ENCODE assay signal across 22 cellular contexts in the genomic region with DNA sequence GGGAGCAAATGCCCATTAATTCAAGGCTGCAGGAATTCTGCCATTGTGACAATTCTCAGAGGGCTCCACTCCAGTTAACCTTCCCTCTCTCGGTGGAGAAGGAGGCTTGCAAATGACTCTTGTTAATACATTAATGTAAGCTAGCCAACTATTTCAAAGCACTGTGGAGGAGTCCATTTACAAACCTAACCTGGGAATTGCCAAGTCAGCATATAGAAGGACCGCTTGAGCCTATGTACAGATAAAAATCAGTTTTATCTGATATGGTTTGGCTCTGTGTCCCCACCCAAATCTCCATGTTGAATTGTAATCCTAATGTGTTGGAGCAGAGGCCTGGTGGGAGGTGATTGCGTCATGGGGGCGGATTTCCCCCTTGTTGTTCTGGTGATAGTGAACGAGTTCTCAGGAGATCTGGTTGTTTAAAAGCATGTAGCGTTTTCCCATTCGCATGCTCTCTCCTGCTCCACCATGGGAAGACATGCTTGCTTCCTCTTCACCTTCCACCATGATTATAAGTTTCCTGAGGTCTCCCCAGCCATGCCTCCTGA.
DNase-seq lines count a peak whose midpoint lies in the region; ATAC-seq, FAIRE-seq and TF ChIP-seq lines count a peak whose summit lies in the region.
"Had no signal": no experiment of that assay in that cellular context is flagged by ENCODE, and none has a peak within 500 bp of the region (broad histone marks: within the 10 kb centered on the region; RNA-seq: fewer than 3 reads in every experiment).

No MANE protein-coding gene starts in this region.

- no peaks in the 10 kb centered on the region for H3K79me2 ChIP-seq in HepG2 (ENCODE audit: insufficient read depth, low read length)
- no peaks in the 10 kb centered on the region for H3K79me2 ChIP-seq in H1 (ENCODE audit: control insufficient read depth in 1 of 2, insufficient read depth in 2 of 2, low read length in 2 of 2)

- H2BK5ac ChIP-seq in H1 (ENCODE audit: low read depth, low read length): no peak overlapping the region

- DNase-seq in HepG2 (ENCODE audit: low spot score) (no peak), right lobe of liver (no peak), H1 (ENCODE audit: low read depth in 1 of 2, low spot score in 2 of 2) (no peak), neural crest cell (ENCODE audit: low read depth, low spot score) (no peak), GOT3 (lab: John Stamatoyannopoulos, UW) (no peak), NCI-H2029 (lab: John Stamatoyannopoulos, UW) (no peak), nephron progenitor cell (no peak)
- DNase-seq: 8988T; Calu3; CD8-positive, alpha-beta T cell; DMS 273 treated with DMSO at 0.1 percent for 48 hours; GDM1; H7; HFFc6; KG1 had no signal

- TF ChIP-seq POLR2A in HepG2 (IDR thresholded peaks at IDR 0.05; ENCODE audit: insufficient read depth in 1 of 2, low read depth in 2 of 2, low read length in 2 of 2): no peak
- no peak for TF ChIP-seq POLR2A in right lobe of liver (IDR thresholded peaks at IDR 0.05)
- TF ChIP-seq POLR2A in H1 (IDR thresholded peaks at IDR 0.05; ENCODE audit: control extremely low read depth in 1 of 2, low read depth in 2 of 2, low read length in 2 of 2): no peak

- H3K9me3 ChIP-seq in HepG2 (ENCODE audit: low read length) (no peaks in the 10 kb centered on the region), right lobe of liver (no peaks in the 10 kb centered on the region), H1 (ENCODE audit: insufficient read depth in 2 of 2, low read depth in 1 of 2, low read length in 1 of 2) (no peaks in the 10 kb centered on the region; a peak in 1 of 4 replicates)

- H3K36me3 Mint-ChIP-seq in neural crest cell (ENCODE audit: low read depth): no peaks in the 10 kb centered on the region
- H3K36me3 Mint-ChIP-seq in nephron progenitor cell (ENCODE audit: low read depth): peaks cover 11% of the 10 kb centered on the region
- H3K36me3 Mint-ChIP-seq: CD8-positive, alpha-beta T cell; IgD-negative memory B cell had no signal

- TF ChIP-seq EP300 in HepG2 (IDR thresholded peaks at IDR 0.05; ENCODE audit: low read depth in 2 of 2, low read length in 2 of 2): no peak
- TF ChIP-seq EP300 in HepG2 (CRISPR knock-in tag; IDR thresholded peaks at IDR 0.05; ENCODE audit: borderline replicate concordance): no peak
- TF ChIP-seq EP300 in H1 (IDR thresholded peaks at IDR 0.05; ENCODE audit: borderline replicate concordance in 1 of 2, low read depth in 2 of 2, low read length in 2 of 2): no peak

- H3K36me3 ChIP-seq in HepG2 (replicated peaks in 1 of 2; ENCODE audit: control insufficient read depth in 1 of 2, insufficient read depth in 2 of 2, low read length in 2 of 2): no peaks in the 10 kb centered on the region
- no peaks in the 10 kb centered on the region for H3K36me3 ChIP-seq in right lobe of liver
- H3K36me3 ChIP-seq in H1 (ENCODE audit: control insufficient read depth in 2 of 4, insufficient read depth in 4 of 4, low read length in 3 of 4): no peaks in the 10 kb centered on the region
- H3K36me3 ChIP-seq: BLaER1 treated with 17β-estradiol and CSF1 and Interleukin-3, amounts not matched to agents 10 nM and 100 nM had no signal

- H3K56ac ChIP-seq in H1 (replicated peaks; ENCODE audit: insufficient read length, low read depth, low read length): no peak overlapping the region

- H3K4me1 Mint-ChIP-seq in neural crest cell: peaks cover 23% of the 10 kb centered on the region
- H3K4me1 Mint-ChIP-seq in nephron progenitor cell: peaks cover 13% of the 10 kb centered on the region
- H3K4me1 Mint-ChIP-seq: B cell, IgD-negative memory B cell had no signal

- H3K9me3 Mint-ChIP-seq in neural crest cell (no peaks in the 10 kb centered on the region), nephron progenitor cell (peaks cover 18% of the 10 kb centered on the region)
- H3K9me3 Mint-ChIP-seq: CD8-positive, alpha-beta T cell; IgD-negative memory B cell had no signal

- FAIRE-seq in HepG2 (lab: Jason Lieb, UNC) (no peak), H1 (lab: Jason Lieb, UNC) (no peak)
- FAIRE-seq: GM12892, GM18507 had no signal

- BruUV-seq in HepG2 (replicated peaks; lab: Mats Ljungman, UMichigan): no TSS peak

- H3K27me3 ChIP-seq in HepG2 (ENCODE audit: control insufficient read depth in 1 of 2, insufficient read depth in 2 of 2, low read length in 2 of 2) (peaks cover 0 to 11% of the 10 kb centered on the region in 2 experiments; a peak in 1 of 5 replicates), right lobe of liver (no peaks in the 10 kb centered on the region), H1 (replicated peaks in 1 of 4; ENCODE audit: control insufficient read depth in 3 of 4, extremely low read depth in 1 of 4, insufficient read depth in 3 of 4, low read length in 3 of 4) (no peaks in the 10 kb centered on the region)
- H3K27me3 ChIP-seq: BLaER1 treated with 17β-estradiol and CSF1 and Interleukin-3, amounts not matched to agents 10 nM and 100 nM had no signal

- H3K27ac ChIP-seq in HepG2 (ENCODE audit: extremely low read length, insufficient read depth, low read length): no peak overlapping the region
- H3K27ac ChIP-seq in right lobe of liver: no peak overlapping the region
- H3K27ac ChIP-seq in H1 (ENCODE audit: low read depth, low read length): no peak overlapping the region
- H3K27ac ChIP-seq: BLaER1 treated with 17β-estradiol and CSF1 and Interleukin-3, amounts not matched to agents 10 nM and 100 nM; HL-60 had no signal

- H3K4me3 Mint-ChIP-seq in neural crest cell (no peak overlapping the region), nephron progenitor cell (no peak overlapping the region)
- H3K4me3 Mint-ChIP-seq: B cell; CD8-positive, alpha-beta T cell; HFFc6; IgD-negative memory B cell had no signal

- H2BK15ac ChIP-seq in H1 (ENCODE audit: low read length): no peak overlapping the region

- in situ Hi-C loops in HepG2 (cut with HindIII; ENCODE audit: extremely low pct_ligation_motif_present, low pct_unique_long_range_greater_than_20kb): no loop called here

- H3K4me3 ChIP-seq in HepG2 (replicated peaks in 1 of 3; ENCODE audit: insufficient read depth in 1 of 3, low read depth in 2 of 3, low read length in 3 of 3): no peak overlapping the region
- H3K4me3 ChIP-seq in right lobe of liver: no peak overlapping the region
- no peak overlapping the region for H3K4me3 ChIP-seq in H1 (ENCODE audit: extremely low read depth in 1 of 4, insufficient read depth in 2 of 4, low read depth in 3 of 4, low read length in 4 of 4)
- H3K4me3 ChIP-seq: BLaER1 treated with 17β-estradiol and CSF1 and Interleukin-3, amounts not matched to agents 10 nM and 100 nM had no signal

- H2BK20ac ChIP-seq in H1 (ENCODE audit: low read length): no peak overlapping the region

- H2BK12ac ChIP-seq in H1 (ENCODE audit: low read depth, low read length): no peak overlapping the region

- H3K4ac ChIP-seq in H1 (replicated peaks; ENCODE audit: insufficient read length, low read depth, low read length): no peak overlapping the region

- intact Hi-C loops in HepG2 (cut with micrococcal nuclease; ENCODE audit: unreplicated experiment): no loop called here
- intact Hi-C loops in right lobe of liver (cut with DNase I): no loop called here

- TF ChIP-seq CTCF in HepG2 (CRISPR knock-in tag; IDR thresholded peaks at IDR 0.05) (no peak), right lobe of liver (IDR thresholded peaks at IDR 0.05) (no peak), H1 (IDR thresholded peaks at IDR 0.05; ENCODE audit: control extremely low read depth in 1 of 3, insufficient read depth in 1 of 3, low read depth in 1 of 3, low read length in 3 of 3) (no peak), neural crest cell (conservative IDR thresholded peaks at IDR 0.05) (no peak), nephron progenitor cell (IDR thresholded peaks at IDR 0.05) (no peak)

- H2AFZ ChIP-seq in HepG2 (ENCODE audit: low read length) (no peak overlapping the region), H1 (ENCODE audit: low read length) (no peak overlapping the region; the same call in 1 of the 2 replicates)

- no peaks in the 10 kb centered on the region for H3K23me2 ChIP-seq in H1 (ENCODE audit: low read depth, low read length)

- no peak overlapping the region for H3K9ac ChIP-seq in HepG2 (ENCODE audit: insufficient read depth, low read depth, low read length)
- H3K9ac ChIP-seq in H1 (replicated peaks in 1 of 4; ENCODE audit: extremely low read depth in 1 of 4, low read depth in 3 of 4, low read length in 3 of 4): no peak overlapping the region
- H3K9ac ChIP-seq: BLaER1 treated with 17β-estradiol and CSF1 and Interleukin-3, amounts not matched to agents 10 nM and 100 nM had no signal

- H4K20me1 ChIP-seq in HepG2 (ENCODE audit: insufficient read depth, low read length) (no peaks in the 10 kb centered on the region), H1 (replicated peaks in 1 of 2; ENCODE audit: control insufficient read depth in 1 of 2, insufficient read depth in 2 of 2, low read length in 2 of 2) (no peaks in the 10 kb centered on the region)
- H4K20me1 ChIP-seq: BLaER1 treated with 17β-estradiol and CSF1 and Interleukin-3, amounts not matched to agents 10 nM and 100 nM had no signal

- H2BK120ac ChIP-seq in H1 (replicated peaks; ENCODE audit: low read depth, low read length): no peak overlapping the region

- TF ChIP-seq RAD21 in HepG2 (CRISPR knock-in tag; IDR thresholded peaks at IDR 0.05): no peak
- TF ChIP-seq RAD21 in H1 (IDR thresholded peaks at IDR 0.05 in 1 of 2, conservative IDR thresholded peaks at IDR 0.05 in 1 of 2; ENCODE audit: low read depth in 2 of 2, low read length in 2 of 2): no peak

- peak overlapping the region; percentile 35 for H3K27ac Mint-ChIP-seq in neural crest cell (ENCODE audit: unreplicated experiment)
- H3K27ac Mint-ChIP-seq in nephron progenitor cell: no peak overlapping the region
- H3K27ac Mint-ChIP-seq: B cell; CD8-positive, alpha-beta T cell; HFFc6; IgD-negative memory B cell had no signal

- 13% methylated on average over 7 of the region's 7 CpGs for WGBS in HepG2 (ENCODE audit: low lambda C conversion rate)
- WGBS in right lobe of liver (ENCODE audit: insufficient coverage, low coverage, low lambda C conversion rate, missing lambda C conversion rate): 60% methylated on average over 5 of the region's 7 CpGs
- WGBS in H1 (ENCODE audit: extremely low coverage in 1 of 2, insufficient coverage in 1 of 2, insufficient read length in 1 of 2, insufficient replicate concordance in 2 of 2, low coverage in 1 of 2, low lambda C conversion rate in 2 of 2, missing lambda C conversion rate in 1 of 2), 2 experiments: 89% methylated on average over 7 of the region's 7 CpGs; no CpG with 5 or more reads in 1 of the 2 experiments

- H3K4me2 ChIP-seq in HepG2 (ENCODE audit: low read depth, low read length): no peak overlapping the region
- H3K4me2 ChIP-seq in H1 (ENCODE audit: insufficient read depth in 1 of 2, low read depth in 2 of 2, low read length in 2 of 2): no peak overlapping the region
- H3K4me2 ChIP-seq: BLaER1 treated with 17β-estradiol and CSF1 and Interleukin-3, amounts not matched to agents 10 nM and 100 nM had no signal

- no peak overlapping the region for H3K23ac ChIP-seq in H1 (ENCODE audit: insufficient read length)

- H2AK5ac ChIP-seq in H1 (ENCODE audit: low read depth, low read length): no peak overlapping the region

- H4K91ac ChIP-seq in H1 (replicated peaks; ENCODE audit: insufficient read length, low read length): no peak overlapping the region

- no peak overlapping the region for H3K14ac ChIP-seq in H1 (ENCODE audit: insufficient read length)

- H3K4me1 ChIP-seq in HepG2 (ENCODE audit: insufficient read depth, low read length) (no peaks in the 10 kb centered on the region), right lobe of liver (no peaks in the 10 kb centered on the region), H1 (replicated peaks in 1 of 4; ENCODE audit: control insufficient read depth in 3 of 4, insufficient read depth in 4 of 4, low read length in 3 of 4) (no peaks in the 10 kb centered on the region)
- H3K4me1 ChIP-seq: BLaER1 treated with 17β-estradiol and CSF1 and Interleukin-3, amounts not matched to agents 10 nM and 100 nM had no signal

- POLR2A ChIA-PET in HepG2 (lab: Yijun Ruan, JAX) (no interaction called here), H1 (lab: Charles Lee; ENCODE audit: partially characterized antibody) (no interaction called here)

- no peak overlapping the region for H3K18ac ChIP-seq in H1 (ENCODE audit: extremely low read depth, low read length)

- no peaks in the 10 kb centered on the region for H3K79me1 ChIP-seq in H1 (ENCODE audit: low read depth, low read length)

- H3K27me3 Mint-ChIP-seq in neural crest cell (ENCODE audit: low read depth) (no peaks in the 10 kb centered on the region), nephron progenitor cell (ENCODE audit: low read depth, poor library complexity) (peaks cover 8% of the 10 kb centered on the region)
- H3K27me3 Mint-ChIP-seq: B cell had no signal

- H4K8ac ChIP-seq in H1 (ENCODE audit: extremely low read depth, insufficient read depth, low read length): no peak overlapping the region

- CTCF ChIA-PET in HepG2 (lab: Yijun Ruan, JAX; ENCODE audit: low intra/inter-chr PET ratio, low total read pairs) (no interaction called here), H1 (lab: Charles Lee; ENCODE audit: partially characterized antibody) (no interaction called here)

- no peak for ATAC-seq in HepG2
- no peak for ATAC-seq in right lobe of liver
- ATAC-seq: CD8-positive, alpha-beta T cell; HCT116 had no signal

- H4K5ac ChIP-seq in H1 (ENCODE audit: insufficient read length, low read depth, low read length): no peak overlapping the region

Comparison
In these comparisons a context has a peak if more than half of its experiments do, and no peak if none do; other contexts are left out.
1. Of the 41 proteins assayed by ChIP-seq in both HepG2 and H1: peak only in HepG2: none; only in H1: none; in both: CEBPB and MAFK; in neither: 39.